ENCODE assay signal across 9 cellular contexts in the genomic region with DNA sequence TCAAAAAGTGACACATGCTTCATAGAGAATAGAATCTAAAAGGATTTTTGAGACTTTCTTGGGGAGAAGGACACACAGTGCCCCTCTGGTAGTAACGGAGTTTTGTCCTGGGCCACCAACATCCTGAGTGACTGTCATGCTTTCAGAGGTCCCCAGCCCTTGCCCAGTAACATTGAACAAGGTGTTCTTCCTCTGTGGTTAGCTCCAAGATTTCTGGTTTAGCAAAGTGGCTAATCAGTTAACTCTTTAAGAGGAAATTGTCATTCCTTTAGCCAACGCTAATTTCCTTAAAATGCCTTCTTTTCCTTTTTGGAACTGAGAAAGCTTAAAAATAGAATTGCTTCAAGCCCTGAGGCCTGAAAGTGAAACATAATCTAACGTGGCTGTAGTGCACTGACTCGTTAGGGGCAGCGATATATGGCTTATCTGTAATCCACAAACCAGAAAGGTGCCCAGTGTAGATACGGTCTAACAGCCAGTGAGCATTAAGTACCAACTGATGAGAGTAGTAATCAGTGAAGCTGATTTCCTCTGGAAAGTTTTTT. TPM values are rescaled to one million over a fixed set of nuclear protein-coding genes. Genes with fewer than 3 reads are reported as not detected.
DNase-seq lines count a peak whose midpoint lies in the region; ATAC-seq, FAIRE-seq and TF ChIP-seq lines count a peak whose summit lies in the region.
"Had no signal": no experiment of that assay in that cellular context is flagged by ENCODE, and none has a peak within 500 bp of the region (broad histone marks: within the 10 kb centered on the region; RNA-seq: fewer than 3 reads in every experiment).

No MANE protein-coding gene starts in this region.

- H3K27ac ChIP-seq in OCI-LY1 (ENCODE audit: low read depth, low read length, poor library complexity, severe bottlenecking): peak overlapping the region; percentile 56
- no peak overlapping the region for H3K27ac ChIP-seq in mesenchymal stem cell (ENCODE audit: low read length, poor library complexity, severe bottlenecking)
- H3K27ac ChIP-seq in pancreas: no peak overlapping the region

- H3K27ac Mint-ChIP-seq in glutamatergic neuron (ENCODE audit: unreplicated experiment): no peak overlapping the region

- H2BK12ac ChIP-seq in mesenchymal stem cell (ENCODE audit: low read length in 2 of 2): no peak overlapping the region

- H3K4me3 ChIP-seq in OCI-LY1 (ENCODE audit: low read depth, low read length, poor library complexity, severe bottlenecking) (peak overlapping the region; percentile 28), mesenchymal stem cell (ENCODE audit: insufficient read depth in 1 of 2, low read depth in 1 of 2, low read length in 2 of 2) (no peak overlapping the region), pancreas (no peak overlapping the region)

- no peaks in the 10 kb centered on the region for H3K9me2 ChIP-seq in OCI-LY1 (ENCODE audit: low read depth, low read length)

- no peak overlapping the region for H3K18ac ChIP-seq in mesenchymal stem cell (ENCODE audit: low read depth in 1 of 2, low read length in 2 of 2)

- H3K4me1 ChIP-seq in OCI-LY1 (ENCODE audit: insufficient read depth, low read length, severe bottlenecking) (peaks cover 47% of the 10 kb centered on the region), mesenchymal stem cell (ENCODE audit: control insufficient read depth, insufficient read depth, low read depth, low read length) (peaks cover 4% of the 10 kb centered on the region), pancreas (peaks cover 0 to 4% (median 0%) of the 10 kb centered on the region in 3 donors)

- ATAC-seq in GM18858 (IDR thresholded peaks at IDR 0.05; ENCODE audit: unreplicated experiment) (peak; percentile 92), HG02571 (IDR thresholded peaks at IDR 0.05; ENCODE audit: unreplicated experiment) (peak; percentile 85), pancreas (no peak), esophagus mucosa (no peak)

- no peak overlapping the region for H2BK15ac ChIP-seq in mesenchymal stem cell (ENCODE audit: low read depth, poor library complexity, severe bottlenecking)

- no peak overlapping the region for H3K14ac ChIP-seq in mesenchymal stem cell (ENCODE audit: low read length in 2 of 2)

- no peak overlapping the region for H2BK5ac ChIP-seq in mesenchymal stem cell (ENCODE audit: low read depth, low read length, poor library complexity, severe bottlenecking)

- no peaks in the 10 kb centered on the region for H3K4me1 Mint-ChIP-seq in glutamatergic neuron (ENCODE audit: low read depth, unreplicated experiment)

- no peaks in the 10 kb centered on the region for H4K20me1 ChIP-seq in OCI-LY1 (ENCODE audit: insufficient read depth, low read length)

- H3K79me2 ChIP-seq in OCI-LY1 (ENCODE audit: insufficient read depth, low read length): peaks cover 93% of the 10 kb centered on the region

- peak overlapping the region; percentile 39; the same call in 1 of the 2 replicates for H3K9ac ChIP-seq in OCI-LY1 (ENCODE audit: low read length)
- H3K9ac ChIP-seq in mesenchymal stem cell (ENCODE audit: low read length): no peak overlapping the region

- no peaks in the 10 kb centered on the region for H3K36me3 Mint-ChIP-seq in glutamatergic neuron (ENCODE audit: unreplicated experiment)

- intact Hi-C loops in pancreas (cut with DNase I): no loop called here

- H4K91ac ChIP-seq in mesenchymal stem cell (ENCODE audit: low read length): no peak overlapping the region

- no peaks in the 10 kb centered on the region for H3K27me3 Mint-ChIP-seq in glutamatergic neuron (ENCODE audit: unreplicated experiment)

- H3K23ac ChIP-seq in mesenchymal stem cell (ENCODE audit: low read length in 2 of 2): no peak overlapping the region

- H3K36me3 ChIP-seq in OCI-LY1 (ENCODE audit: insufficient read depth, low read length) (peaks cover 50% of the 10 kb centered on the region), mesenchymal stem cell (ENCODE audit: control insufficient read depth in 1 of 2, insufficient read depth in 2 of 2, low read depth in 1 of 2, low read length in 2 of 2) (peaks cover 13 to 24% of the 10 kb centered on the region in 2 experiments), pancreas (no peaks in the 10 kb centered on the region)

- no peak overlapping the region for H3K4ac ChIP-seq in mesenchymal stem cell (ENCODE audit: low read depth in 1 of 2, low read length in 2 of 2)

- peak overlapping the region; percentile 60 for H3K4me2 ChIP-seq in OCI-LY1 (ENCODE audit: low read length)
- no peak overlapping the region for H3K4me2 ChIP-seq in mesenchymal stem cell (ENCODE audit: low read length, poor library complexity, severe bottlenecking)

- H2AK5ac ChIP-seq in mesenchymal stem cell (ENCODE audit: low read length, severe bottlenecking): no peak overlapping the region

- no peaks in the 10 kb centered on the region for H3K27me3 ChIP-seq in OCI-LY1 (ENCODE audit: insufficient read depth, low read length)
- H3K27me3 ChIP-seq in mesenchymal stem cell (ENCODE audit: control insufficient read depth in 1 of 2, insufficient read depth in 1 of 2, low read length in 2 of 2): no peaks in the 10 kb centered on the region
- H3K27me3 ChIP-seq in pancreas: no peaks in the 10 kb centered on the region

- peak; percentile 26 for DNase-seq in mesenchymal stem cell
- no peak for DNase-seq in pancreas
- DNase-seq in glutamatergic neuron: no peak
- DNase-seq in NCI-H1092 treated with DMSO at 0.1 percent for 48 hours (lab: John Stamatoyannopoulos, UW): no peak

- H3K9me3 Mint-ChIP-seq in glutamatergic neuron (ENCODE audit: unreplicated experiment): no peaks in the 10 kb centered on the region

- H2AFZ ChIP-seq in OCI-LY1 (ENCODE audit: low read length) (no peak overlapping the region), mesenchymal stem cell (ENCODE audit: low read depth, low read length) (no peak overlapping the region)

- H4K8ac ChIP-seq in mesenchymal stem cell (ENCODE audit: low read length): no peak overlapping the region

- no peak overlapping the region for H3K4me3 Mint-ChIP-seq in glutamatergic neuron (ENCODE audit: unreplicated experiment)

- FAIRE-seq in pancreas (lab: Jason Lieb, UNC): no peak
- FAIRE-seq: astrocyte had no signal

- TF ChIP-seq CTCF in OCI-LY1 (IDR thresholded peaks at IDR 0.05; ENCODE audit: low read length): no peak
- TF ChIP-seq CTCF in pancreas (IDR thresholded peaks at IDR 0.05): no peak
- no peak for TF ChIP-seq CTCF in glutamatergic neuron (IDR thresholded peaks at IDR 0.05; ENCODE audit: partially characterized antibody, unreplicated experiment)

- WGBS in mesenchymal stem cell: 87% methylated on average over 6 of the region's 6 CpGs
- 81 to 83% methylated on average over 6 of the region's 6 CpGs for WGBS in pancreas, 2 donors

- H3K79me1 ChIP-seq in mesenchymal stem cell (replicated peaks; ENCODE audit: low read length, poor library complexity, severe bottlenecking): peaks cover 2% of the 10 kb centered on the region

- H2BK120ac ChIP-seq in mesenchymal stem cell (ENCODE audit: low read depth, low read length): no peak overlapping the region

- H3K9me3 ChIP-seq in OCI-LY1 (ENCODE audit: low read length) (no peaks in the 10 kb centered on the region), mesenchymal stem cell (ENCODE audit: control insufficient read depth, low read length) (no peaks in the 10 kb centered on the region), pancreas (no peaks in the 10 kb centered on the region)

- no peaks in the 10 kb centered on the region for H3F3A ChIP-seq in OCI-LY1 (ENCODE audit: insufficient read depth, low read length)

RNA-seq across cellular contexts. Expression of a gene that starts 7.8 kb away (rescaled TPM):
- polyA plus RNA-seq in mesenchymal stem cell (2013, experiment 1 of 2): 17.5 TPM
- polyA plus RNA-seq in mesenchymal stem cell (2013, experiment 2 of 2): 17.7 TPM
- 1 to 10 TPM in 4 of 6 donors, under 1 TPM in 2; 0.51 to 4.4 (median 1.2) TPM for total RNA-seq in pancreas
- polyA plus RNA-seq in pancreas: 1 to 10 TPM; 1.1 to 1.2 TPM
- total RNA-seq in esophagus mucosa: 5.0 TPM
- total RNA-seq in glutamatergic neuron (ENCODE audit: unreplicated experiment): 10.1 TPM

Comparison
In these comparisons a context has a peak if more than half of its experiments do, and no peak if none do; other contexts are left out.
1. ATAC-seq: peak in GM18858 (single experiment) and HG02571 (single experiment); none in pancreas (0 of 4) and esophagus mucosa (single experiment).